18 cellular contexts compared by ENCODE assay signal in the genomic region with DNA sequence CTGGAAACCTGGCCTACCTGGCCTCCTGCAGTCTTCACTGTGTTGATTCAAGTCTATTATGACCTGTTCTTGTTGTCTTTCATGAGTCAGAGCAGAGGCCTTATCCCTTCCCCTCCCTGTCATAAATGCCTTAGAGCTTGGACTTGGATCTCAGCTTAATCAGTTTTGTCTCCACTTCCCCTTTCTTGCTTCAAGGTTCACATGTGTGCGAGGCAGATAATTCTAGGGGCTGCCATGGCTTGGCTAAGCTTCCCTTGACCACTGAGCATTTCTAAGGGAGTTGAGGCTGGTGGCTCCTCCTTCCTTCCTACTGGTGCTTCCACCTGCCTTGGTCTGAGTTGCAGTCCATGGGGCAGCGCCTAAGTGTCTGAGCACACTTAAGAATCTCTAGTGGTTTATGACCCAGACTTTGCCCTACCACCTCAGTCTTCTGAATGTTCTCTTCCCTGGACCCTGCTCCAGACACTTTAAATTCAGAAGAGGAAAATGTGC.
A peak's percentile ranks its signal among the peaks of the same experiment; 100 is the strongest.
DNase-seq lines count a peak whose midpoint lies in the region; ATAC-seq and TF ChIP-seq lines count a peak whose summit lies in the region.
"Had no signal": no experiment of that assay in that cellular context is flagged by ENCODE, and none has a peak within 500 bp of the region (broad histone marks: within the 10 kb centered on the region; RNA-seq: fewer than 3 reads in every experiment).

No MANE protein-coding gene starts in this region.

- ATAC-seq in HG02852 (IDR thresholded peaks at IDR 0.05; ENCODE audit: unreplicated experiment) = peak; percentile 59
- ATAC-seq: HepG2; stimulated activated naive CD8-positive, alpha-beta T cell treated with anti-CD3 and anti-CD28 coated beads, Interleukin-15, amount 100 ng/mL, for 72 hours had no signal

- peak; percentile 2 for DNase-seq in GF-D8 (lab: John Stamatoyannopoulos, UW)
- peak; percentile 72 for DNase-seq in NB4 (ENCODE audit: low read depth)
- DNase-seq in erythroblast (lab: John Stamatoyannopoulos, UW) = peak; percentile 5 to 44
- no peak for DNase-seq in pons (ENCODE audit: low spot score)
- DNase-seq in SW 1271 (lab: John Stamatoyannopoulos, UW) = no peak
- no peak for DNase-seq in NCI-H748 treated with DMSO at 0.1 percent for 48 hours (lab: John Stamatoyannopoulos, UW)
- DNase-seq in NCI-H774 (lab: John Stamatoyannopoulos, UW) = no peak
- DNase-seq: activated CD4-positive, alpha-beta T cell treated with anti-CD3 and anti-CD28 coated beads for 4 hours; activated T-cell treated with anti-CD3 and anti-CD28 coated beads, Interleukin-2, amount 50 U/mL, for 24 hours; CD4-positive, alpha-beta memory T cell; H9; islet precursor cell; NCI-H1417 treated with DMSO at 0.1 percent for 48 hours; NCI-H510A treated with DMSO at 0.1 percent for 48 hours; occipital lobe; stimulated activated naive CD8-positive, alpha-beta T cell treated with anti-CD3 and anti-CD28 coated beads, Interleukin-15, amount 100 ng/mL, for 72 hours had no signal

- TF ChIP-seq POLR2A in NB4 (IDR thresholded peaks at IDR 0.05; ENCODE audit: extremely low read depth, insufficient read length) = no peak
- no peak for TF ChIP-seq POLR2A in erythroblast (IDR thresholded peaks at IDR 0.05; ENCODE audit: low read length)

- no peak for TF ChIP-seq CTCF in NB4 (IDR thresholded peaks at IDR 0.05; ENCODE audit: low read depth, low read length)

- no peak overlapping the region for H3K4me3 ChIP-seq in NB4 (ENCODE audit: low read depth, low read length)

Comparison
In these comparisons a context has a peak if more than half of its experiments do, and no peak if none do; other contexts are left out.
1. DNase-seq: peak in GF-D8 (single experiment), NB4 (single experiment) and erythroblast (2 of 2); none in pons (single experiment), SW 1271 (0 of 2), NCI-H748 treated with DMSO at 0.1 percent for 48 hours (single experiment) and NCI-H774 (single experiment).